In the genomic region with DNA sequence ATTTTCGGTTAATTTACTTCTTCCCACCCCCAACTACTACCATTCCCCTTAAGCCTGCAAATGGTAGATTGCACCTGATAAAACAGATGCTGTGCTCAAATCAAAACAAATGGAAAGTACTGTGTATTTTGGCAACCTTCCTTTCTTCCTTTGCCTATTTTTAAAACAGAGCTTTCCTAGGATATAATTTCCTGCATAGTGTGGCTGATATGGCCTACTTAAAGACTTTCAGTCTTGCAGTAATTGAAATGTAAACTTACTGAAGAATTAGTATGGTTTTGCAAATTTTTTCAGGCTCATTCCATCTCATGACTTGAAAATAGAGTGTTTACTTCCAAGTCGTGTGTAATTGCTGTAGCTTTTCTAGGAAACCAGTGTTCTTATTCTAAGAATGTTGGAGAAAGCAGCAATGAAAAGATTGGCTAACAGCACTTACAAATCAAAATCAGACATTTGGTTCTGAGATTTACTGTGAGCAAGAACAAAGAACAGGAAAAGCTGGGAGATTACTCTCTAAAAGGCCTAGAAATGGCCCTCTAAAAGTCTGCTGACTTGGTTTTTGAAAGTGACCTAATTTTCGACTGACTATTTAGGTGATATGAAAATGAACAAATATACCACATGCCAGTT, we compare ENCODE assay signal across 1 cellular context.
A peak's percentile ranks its signal among the peaks of the same experiment; 100 is the strongest.
TF ChIP-seq lines count a peak whose summit lies in the region.

No MANE protein-coding gene starts in this region.

TF ChIP-seq in HEK293, 187 proteins besides CTCF, POLR2A, EP300 and RAD21 (continued from another document and continues in another):
- TF ChIP-seq, protein P1, sequence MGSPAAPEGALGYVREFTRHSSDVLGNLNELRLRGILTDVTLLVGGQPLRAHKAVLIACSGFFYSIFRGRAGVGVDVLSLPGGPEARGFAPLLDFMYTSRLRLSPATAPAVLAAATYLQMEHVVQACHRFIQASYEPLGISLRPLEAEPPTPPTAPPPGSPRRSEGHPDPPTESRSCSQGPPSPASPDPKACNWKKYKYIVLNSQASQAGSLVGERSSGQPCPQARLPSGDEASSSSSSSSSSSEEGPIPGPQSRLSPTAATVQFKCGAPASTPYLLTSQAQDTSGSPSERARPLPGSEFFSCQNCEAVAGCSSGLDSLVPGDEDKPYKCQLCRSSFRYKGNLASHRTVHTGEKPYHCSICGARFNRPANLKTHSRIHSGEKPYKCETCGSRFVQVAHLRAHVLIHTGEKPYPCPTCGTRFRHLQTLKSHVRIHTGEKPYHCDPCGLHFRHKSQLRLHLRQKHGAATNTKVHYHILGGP (tag by site-specific recombination; IDR thresholded peaks at IDR 0.05) = peak; percentile 89
- TF ChIP-seq ZNF10 (tag by site-specific recombination; IDR thresholded peaks at IDR 0.05) = peak; percentile 72
- no peak for TF ChIP-seq ZNF184 (tag by site-specific recombination; IDR thresholded peaks at IDR 0.05)
- no peak for TF ChIP-seq ZEB2 (tag by site-specific recombination; IDR thresholded peaks at IDR 0.05)
- no peak for TF ChIP-seq ZNF747 (tag by site-specific recombination; IDR thresholded peaks at IDR 0.05)
- TF ChIP-seq ZFP69B (tag by site-specific recombination; IDR thresholded peaks at IDR 0.05) = peak; percentile 89
- peak; percentile 78 for TF ChIP-seq ZXDB (tag by site-specific recombination; IDR thresholded peaks at IDR 0.05)
- TF ChIP-seq, protein P2, sequence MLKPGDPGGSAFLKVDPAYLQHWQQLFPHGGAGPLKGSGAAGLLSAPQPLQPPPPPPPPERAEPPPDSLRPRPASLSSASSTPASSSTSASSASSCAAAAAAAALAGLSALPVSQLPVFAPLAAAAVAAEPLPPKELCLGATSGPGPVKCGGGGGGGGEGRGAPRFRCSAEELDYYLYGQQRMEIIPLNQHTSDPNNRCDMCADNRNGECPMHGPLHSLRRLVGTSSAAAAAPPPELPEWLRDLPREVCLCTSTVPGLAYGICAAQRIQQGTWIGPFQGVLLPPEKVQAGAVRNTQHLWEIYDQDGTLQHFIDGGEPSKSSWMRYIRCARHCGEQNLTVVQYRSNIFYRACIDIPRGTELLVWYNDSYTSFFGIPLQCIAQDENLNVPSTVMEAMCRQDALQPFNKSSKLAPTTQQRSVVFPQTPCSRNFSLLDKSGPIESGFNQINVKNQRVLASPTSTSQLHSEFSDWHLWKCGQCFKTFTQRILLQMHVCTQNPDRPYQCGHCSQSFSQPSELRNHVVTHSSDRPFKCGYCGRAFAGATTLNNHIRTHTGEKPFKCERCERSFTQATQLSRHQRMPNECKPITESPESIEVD (tag by site-specific recombination; IDR thresholded peaks at IDR 0.05) = peak; percentile 99
- TF ChIP-seq MEIS1 (CRISPR knock-in tag; IDR thresholded peaks at IDR 0.05; ENCODE audit: borderline replicate concordance) = no peak
- no peak for TF ChIP-seq ZNF157 (tag by site-specific recombination; IDR thresholded peaks at IDR 0.05)
- TF ChIP-seq ZNF394 (tag by site-specific recombination; IDR thresholded peaks at IDR 0.05; ENCODE audit: borderline replicate concordance) = no peak
- TF ChIP-seq ZNF596 (tag by site-specific recombination; IDR thresholded peaks at IDR 0.05) = no peak
- peak; percentile 27; the same call in 1 of the 2 replicates for TF ChIP-seq WT1 (tag by site-specific recombination; IDR thresholded peaks at IDR 0.05)
- TF ChIP-seq ZNF202 (tag by site-specific recombination; IDR thresholded peaks at IDR 0.05; ENCODE audit: borderline replicate concordance) = no peak
- TF ChIP-seq ZNF302 (tag by site-specific recombination; IDR thresholded peaks at IDR 0.05; ENCODE audit: low read depth) = no peak
- no peak for TF ChIP-seq ZNF433 (tag by site-specific recombination; IDR thresholded peaks at IDR 0.05; ENCODE audit: low read depth)
- TF ChIP-seq OVOL3 (tag by site-specific recombination; IDR thresholded peaks at IDR 0.05) = peak; percentile 75; the same call in 1 of the 2 replicates
- TF ChIP-seq, protein P3, sequence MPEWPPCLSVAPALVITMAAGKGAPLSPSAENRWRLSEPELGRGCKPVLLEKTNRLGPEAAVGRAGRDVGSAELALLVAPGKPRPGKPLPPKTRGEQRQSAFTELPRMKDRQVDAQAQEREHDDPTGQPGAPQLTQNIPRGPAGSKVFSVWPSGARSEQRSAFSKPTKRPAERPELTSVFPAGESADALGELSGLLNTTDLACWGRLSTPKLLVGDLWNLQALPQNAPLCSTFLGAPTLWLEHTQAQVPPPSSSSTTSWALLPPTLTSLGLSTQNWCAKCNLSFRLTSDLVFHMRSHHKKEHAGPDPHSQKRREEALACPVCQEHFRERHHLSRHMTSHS (tag by site-specific recombination; IDR thresholded peaks at IDR 0.05) = no peak
- TF ChIP-seq FEZF1 (tag by site-specific recombination; IDR thresholded peaks at IDR 0.05) = peak; percentile 82
- TF ChIP-seq, protein P4, sequence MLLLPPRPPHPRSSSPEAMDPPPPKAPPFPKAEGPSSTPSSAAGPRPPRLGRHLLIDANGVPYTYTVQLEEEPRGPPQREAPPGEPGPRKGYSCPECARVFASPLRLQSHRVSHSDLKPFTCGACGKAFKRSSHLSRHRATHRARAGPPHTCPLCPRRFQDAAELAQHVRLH (tag by site-specific recombination; IDR thresholded peaks at IDR 0.05) = peak; percentile 80; the same call in 1 of the 2 replicates
- TF ChIP-seq GLI4 (tag by site-specific recombination; IDR thresholded peaks at IDR 0.05) = no peak
- TF ChIP-seq, protein P5, sequence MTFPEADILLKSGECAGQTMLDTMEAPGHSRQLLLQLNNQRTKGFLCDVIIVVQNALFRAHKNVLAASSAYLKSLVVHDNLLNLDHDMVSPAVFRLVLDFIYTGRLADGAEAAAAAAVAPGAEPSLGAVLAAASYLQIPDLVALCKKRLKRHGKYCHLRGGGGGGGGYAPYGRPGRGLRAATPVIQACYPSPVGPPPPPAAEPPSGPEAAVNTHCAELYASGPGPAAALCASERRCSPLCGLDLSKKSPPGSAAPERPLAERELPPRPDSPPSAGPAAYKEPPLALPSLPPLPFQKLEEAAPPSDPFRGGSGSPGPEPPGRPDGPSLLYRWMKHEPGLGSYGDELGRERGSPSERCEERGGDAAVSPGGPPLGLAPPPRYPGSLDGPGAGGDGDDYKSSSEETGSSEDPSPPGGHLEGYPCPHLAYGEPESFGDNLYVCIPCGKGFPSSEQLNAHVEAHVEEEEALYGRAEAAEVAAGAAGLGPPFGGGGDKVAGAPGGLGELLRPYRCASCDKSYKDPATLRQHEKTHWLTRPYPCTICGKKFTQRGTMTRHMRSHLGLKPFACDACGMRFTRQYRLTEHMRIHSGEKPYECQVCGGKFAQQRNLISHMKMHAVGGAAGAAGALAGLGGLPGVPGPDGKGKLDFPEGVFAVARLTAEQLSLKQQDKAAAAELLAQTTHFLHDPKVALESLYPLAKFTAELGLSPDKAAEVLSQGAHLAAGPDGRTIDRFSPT (tag by site-specific recombination; IDR thresholded peaks at IDR 0.05) = no peak
- no peak for TF ChIP-seq TRIM28 (IDR thresholded peaks at IDR 0.05; ENCODE audit: borderline replicate concordance, low read length)
- no peak for TF ChIP-seq ZNF48 (tag by site-specific recombination; IDR thresholded peaks at IDR 0.05)
- TF ChIP-seq, protein P6, sequence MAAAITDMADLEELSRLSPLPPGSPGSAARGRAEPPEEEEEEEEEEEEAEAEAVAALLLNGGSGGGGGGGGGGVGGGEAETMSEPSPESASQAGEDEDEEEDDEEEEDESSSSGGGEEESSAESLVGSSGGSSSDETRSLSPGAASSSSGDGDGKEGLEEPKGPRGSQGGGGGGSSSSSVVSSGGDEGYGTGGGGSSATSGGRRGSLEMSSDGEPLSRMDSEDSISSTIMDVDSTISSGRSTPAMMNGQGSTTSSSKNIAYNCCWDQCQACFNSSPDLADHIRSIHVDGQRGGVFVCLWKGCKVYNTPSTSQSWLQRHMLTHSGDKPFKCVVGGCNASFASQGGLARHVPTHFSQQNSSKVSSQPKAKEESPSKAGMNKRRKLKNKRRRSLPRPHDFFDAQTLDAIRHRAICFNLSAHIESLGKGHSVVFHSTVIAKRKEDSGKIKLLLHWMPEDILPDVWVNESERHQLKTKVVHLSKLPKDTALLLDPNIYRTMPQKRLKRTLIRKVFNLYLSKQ (tag by site-specific recombination; IDR thresholded peaks at IDR 0.05; ENCODE audit: borderline replicate concordance) = no peak
- TF ChIP-seq ZNF366 (tag by site-specific recombination; conservative IDR thresholded peaks at IDR 0.05) = no peak
- TF ChIP-seq, protein P7, sequence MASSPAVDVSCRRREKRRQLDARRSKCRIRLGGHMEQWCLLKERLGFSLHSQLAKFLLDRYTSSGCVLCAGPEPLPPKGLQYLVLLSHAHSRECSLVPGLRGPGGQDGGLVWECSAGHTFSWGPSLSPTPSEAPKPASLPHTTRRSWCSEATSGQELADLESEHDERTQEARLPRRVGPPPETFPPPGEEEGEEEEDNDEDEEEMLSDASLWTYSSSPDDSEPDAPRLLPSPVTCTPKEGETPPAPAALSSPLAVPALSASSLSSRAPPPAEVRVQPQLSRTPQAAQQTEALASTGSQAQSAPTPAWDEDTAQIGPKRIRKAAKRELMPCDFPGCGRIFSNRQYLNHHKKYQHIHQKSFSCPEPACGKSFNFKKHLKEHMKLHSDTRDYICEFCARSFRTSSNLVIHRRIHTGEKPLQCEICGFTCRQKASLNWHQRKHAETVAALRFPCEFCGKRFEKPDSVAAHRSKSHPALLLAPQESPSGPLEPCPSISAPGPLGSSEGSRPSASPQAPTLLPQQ (tag by site-specific recombination; IDR thresholded peaks at IDR 0.05) = peak; percentile 96
- TF ChIP-seq ZNF548 (tag by site-specific recombination; IDR thresholded peaks at IDR 0.05) = no peak
- TF ChIP-seq ZNF843 (tag by site-specific recombination; IDR thresholded peaks at IDR 0.05) = peak; percentile 63; the same call in 1 of the 2 replicates
- TF ChIP-seq, protein P8, sequence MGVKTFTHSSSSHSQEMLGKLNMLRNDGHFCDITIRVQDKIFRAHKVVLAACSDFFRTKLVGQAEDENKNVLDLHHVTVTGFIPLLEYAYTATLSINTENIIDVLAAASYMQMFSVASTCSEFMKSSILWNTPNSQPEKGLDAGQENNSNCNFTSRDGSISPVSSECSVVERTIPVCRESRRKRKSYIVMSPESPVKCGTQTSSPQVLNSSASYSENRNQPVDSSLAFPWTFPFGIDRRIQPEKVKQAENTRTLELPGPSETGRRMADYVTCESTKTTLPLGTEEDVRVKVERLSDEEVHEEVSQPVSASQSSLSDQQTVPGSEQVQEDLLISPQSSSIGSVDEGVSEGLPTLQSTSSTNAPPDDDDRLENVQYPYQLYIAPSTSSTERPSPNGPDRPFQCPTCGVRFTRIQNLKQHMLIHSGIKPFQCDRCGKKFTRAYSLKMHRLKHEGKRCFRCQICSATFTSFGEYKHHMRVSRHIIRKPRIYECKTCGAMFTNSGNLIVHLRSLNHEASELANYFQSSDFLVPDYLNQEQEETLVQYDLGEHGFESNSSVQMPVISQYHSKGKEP (tag by site-specific recombination; IDR thresholded peaks at IDR 0.05) = peak; percentile 69; the same call in 1 of the 2 replicates
- TF ChIP-seq, protein P9, sequence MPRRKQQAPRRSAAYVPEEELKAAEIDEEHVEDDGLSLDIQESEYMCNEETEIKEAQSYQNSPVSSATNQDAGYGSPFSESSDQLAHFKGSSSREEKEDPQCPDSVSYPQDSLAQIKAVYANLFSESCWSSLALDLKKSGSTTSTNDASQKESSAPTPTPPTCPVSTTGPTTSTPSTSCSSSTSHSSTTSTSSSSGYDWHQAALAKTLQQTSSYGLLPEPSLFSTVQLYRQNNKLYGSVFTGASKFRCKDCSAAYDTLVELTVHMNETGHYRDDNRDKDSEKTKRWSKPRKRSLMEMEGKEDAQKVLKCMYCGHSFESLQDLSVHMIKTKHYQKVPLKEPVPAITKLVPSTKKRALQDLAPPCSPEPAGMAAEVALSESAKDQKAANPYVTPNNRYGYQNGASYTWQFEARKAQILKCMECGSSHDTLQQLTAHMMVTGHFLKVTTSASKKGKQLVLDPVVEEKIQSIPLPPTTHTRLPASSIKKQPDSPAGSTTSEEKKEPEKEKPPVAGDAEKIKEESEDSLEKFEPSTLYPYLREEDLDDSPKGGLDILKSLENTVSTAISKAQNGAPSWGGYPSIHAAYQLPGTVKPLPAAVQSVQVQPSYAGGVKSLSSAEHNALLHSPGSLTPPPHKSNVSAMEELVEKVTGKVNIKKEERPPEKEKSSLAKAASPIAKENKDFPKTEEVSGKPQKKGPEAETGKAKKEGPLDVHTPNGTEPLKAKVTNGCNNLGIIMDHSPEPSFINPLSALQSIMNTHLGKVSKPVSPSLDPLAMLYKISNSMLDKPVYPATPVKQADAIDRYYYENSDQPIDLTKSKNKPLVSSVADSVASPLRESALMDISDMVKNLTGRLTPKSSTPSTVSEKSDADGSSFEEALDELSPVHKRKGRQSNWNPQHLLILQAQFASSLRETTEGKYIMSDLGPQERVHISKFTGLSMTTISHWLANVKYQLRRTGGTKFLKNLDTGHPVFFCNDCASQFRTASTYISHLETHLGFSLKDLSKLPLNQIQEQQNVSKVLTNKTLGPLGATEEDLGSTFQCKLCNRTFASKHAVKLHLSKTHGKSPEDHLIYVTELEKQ (tag by site-specific recombination; IDR thresholded peaks at IDR 0.05; ENCODE audit: borderline replicate concordance) = 0 out of 2 replicates have a peak, but pooled peaks have one; percentile 9
- TF ChIP-seq, protein P10, sequence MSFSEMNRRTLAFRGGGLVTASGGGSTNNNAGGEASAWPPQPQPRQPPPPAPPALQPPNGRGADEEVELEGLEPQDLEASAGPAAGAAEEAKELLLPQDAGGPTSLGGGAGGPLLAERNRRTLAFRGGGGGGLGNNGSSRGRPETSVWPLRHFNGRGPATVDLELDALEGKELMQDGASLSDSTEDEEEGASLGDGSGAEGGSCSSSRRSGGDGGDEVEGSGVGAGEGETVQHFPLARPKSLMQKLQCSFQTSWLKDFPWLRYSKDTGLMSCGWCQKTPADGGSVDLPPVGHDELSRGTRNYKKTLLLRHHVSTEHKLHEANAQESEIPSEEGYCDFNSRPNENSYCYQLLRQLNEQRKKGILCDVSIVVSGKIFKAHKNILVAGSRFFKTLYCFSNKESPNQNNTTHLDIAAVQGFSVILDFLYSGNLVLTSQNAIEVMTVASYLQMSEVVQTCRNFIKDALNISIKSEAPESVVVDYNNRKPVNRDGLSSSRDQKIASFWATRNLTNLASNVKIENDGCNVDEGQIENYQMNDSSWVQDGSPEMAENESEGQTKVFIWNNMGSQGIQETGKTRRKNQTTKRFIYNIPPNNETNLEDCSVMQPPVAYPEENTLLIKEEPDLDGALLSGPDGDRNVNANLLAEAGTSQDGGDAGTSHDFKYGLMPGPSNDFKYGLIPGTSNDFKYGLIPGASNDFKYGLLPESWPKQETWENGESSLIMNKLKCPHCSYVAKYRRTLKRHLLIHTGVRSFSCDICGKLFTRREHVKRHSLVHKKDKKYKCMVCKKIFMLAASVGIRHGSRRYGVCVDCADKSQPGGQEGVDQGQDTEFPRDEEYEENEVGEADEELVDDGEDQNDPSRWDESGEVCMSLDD (tag by site-specific recombination; IDR thresholded peaks at IDR 0.05) = no peak
- TF ChIP-seq ZNF660 (tag by site-specific recombination; IDR thresholded peaks at IDR 0.05) = peak; percentile 42; the same call in 1 of the 2 replicates
- no peak for TF ChIP-seq SALL2 (tag by site-specific recombination; IDR thresholded peaks at IDR 0.05; ENCODE audit: borderline replicate concordance)
- TF ChIP-seq ZNF830 (tag by site-specific recombination; IDR thresholded peaks at IDR 0.05; ENCODE audit: low read depth) = no peak
- TF ChIP-seq SCRT2 (tag by site-specific recombination; IDR thresholded peaks at IDR 0.05) = no peak
- no peak for TF ChIP-seq ZNF654 (tag by site-specific recombination; IDR thresholded peaks at IDR 0.05; ENCODE audit: low read depth)
- TF ChIP-seq ZNF776 (tag by site-specific recombination; IDR thresholded peaks at IDR 0.05; ENCODE audit: borderline replicate concordance) = no peak
- peak; percentile 95 for TF ChIP-seq GFI1B (tag by site-specific recombination; IDR thresholded peaks at IDR 0.05)
- no peak for TF ChIP-seq ZSCAN23 (tag by site-specific recombination; IDR thresholded peaks at IDR 0.05)
- no peak for TF ChIP-seq ZNF155 (tag by site-specific recombination; IDR thresholded peaks at IDR 0.05)
- no peak for TF ChIP-seq KLF16 (tag by site-specific recombination; IDR thresholded peaks at IDR 0.05)
- no peak for TF ChIP-seq ZNF621 (tag by site-specific recombination; IDR thresholded peaks at IDR 0.05)
- no peak for TF ChIP-seq ZBTB48 (tag by site-specific recombination; IDR thresholded peaks at IDR 0.05)
